In the genomic region with DNA sequence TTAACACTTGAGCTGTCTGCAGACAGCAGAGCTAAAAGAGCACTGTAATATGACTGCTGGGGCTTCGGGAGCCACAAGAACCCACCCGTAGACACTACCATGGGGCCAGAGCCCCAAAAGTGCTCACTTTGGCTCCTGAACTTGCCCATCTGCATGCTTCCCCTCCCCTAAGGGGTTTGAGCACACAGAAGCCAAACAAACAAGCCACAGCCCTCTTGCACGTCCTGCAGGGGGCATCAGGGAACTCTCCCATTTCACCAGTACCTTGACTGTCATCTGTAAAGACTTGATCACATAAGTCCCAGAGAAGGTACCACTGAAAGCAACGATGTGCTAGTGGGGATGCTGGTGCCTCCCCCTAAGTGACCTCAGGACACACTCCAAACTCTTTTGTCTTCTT, we compare ENCODE assay signal across 9 cellular contexts.
A peak's percentile ranks its signal among the peaks of the same experiment; 100 is the strongest.
DNase-seq lines count a peak whose midpoint lies in the region; ATAC-seq and TF ChIP-seq lines count a peak whose summit lies in the region.
"Had no signal": no experiment of that assay in that cellular context is flagged by ENCODE, and none has a peak within 500 bp of the region (broad histone marks: within the 10 kb centered on the region; RNA-seq: fewer than 3 reads in every experiment).

No MANE protein-coding gene starts in this region.

- TF ChIP-seq CTCF in brain microvascular endothelial cell (IDR thresholded peaks at IDR 0.05; ENCODE audit: low read depth, low read length, missing control alignments) = peak; percentile 76

- no peak overlapping the region for H2BK120ac ChIP-seq in neuronal stem cell (ENCODE audit: low read depth, low read length)

- no peak overlapping the region for H4K91ac ChIP-seq in neuronal stem cell (ENCODE audit: low read depth, low read length, poor library complexity)

- no peak overlapping the region for H3K9ac ChIP-seq in neuronal stem cell (ENCODE audit: low read depth, low read length, poor library complexity)

- H3K23ac ChIP-seq in neuronal stem cell (ENCODE audit: low read depth, low read length, poor library complexity) = no peak overlapping the region

- H3K9me3 ChIP-seq in neuronal stem cell (replicated peaks in 1 of 2; ENCODE audit: control insufficient read depth in 2 of 2, insufficient read depth in 1 of 2, low read depth in 1 of 2, low read length in 2 of 2) = peaks cover 0 to 2% of the 10 kb centered on the region in 2 donors

- H3K79me1 ChIP-seq in neuronal stem cell (ENCODE audit: low read depth, low read length) = no peaks in the 10 kb centered on the region

- ATAC-seq in GM19467 (IDR thresholded peaks at IDR 0.05; ENCODE audit: unreplicated experiment) (no peak), HG02870 (IDR thresholded peaks at IDR 0.05; ENCODE audit: unreplicated experiment) (no peak)

- H3K36me3 ChIP-seq in brain microvascular endothelial cell (replicated peaks) (no peaks in the 10 kb centered on the region), neuronal stem cell (replicated peaks in 1 of 2; ENCODE audit: control insufficient read depth in 2 of 2, insufficient read depth in 2 of 2, low read length in 2 of 2) (no peaks in the 10 kb centered on the region)

- no peak overlapping the region for H4K8ac ChIP-seq in neuronal stem cell (ENCODE audit: low read depth, low read length)

- DNase-seq in NCI-H2029 (lab: John Stamatoyannopoulos, UW) = peak; percentile 7
- no peak for DNase-seq in NCI-H2029 treated with DMSO at 0.1 percent for 48 hours (lab: John Stamatoyannopoulos, UW)
- DNase-seq in Kasumi-1 (lab: John Stamatoyannopoulos, UW) = peak; percentile 52 to 58
- no peak for DNase-seq in brain microvascular endothelial cell
- DNase-seq in neuronal stem cell (ENCODE audit: low spot score) = no peak
- DNase-seq in GM19240 (ENCODE audit: insufficient read length, low spot score) = no peak
- DNase-seq: activated B cell treated with CpG ODN at 0.5 μM for 24 hours had no signal

- in situ Hi-C loops in brain microvascular endothelial cell (cut with HindIII; ENCODE audit: low pct_ligation_motif_present, low sequenced_read_pairs) = no loop called here

- no peak overlapping the region for H3K4me2 ChIP-seq in neuronal stem cell (ENCODE audit: insufficient read depth, low read length, poor library complexity, severe bottlenecking)

- H3K18ac ChIP-seq in neuronal stem cell (ENCODE audit: low read length) = peak overlapping the region; percentile 21

- H3K27ac ChIP-seq in brain microvascular endothelial cell (no peak overlapping the region), neuronal stem cell (replicated peaks; ENCODE audit: low read length) (no peak overlapping the region)

- no peak overlapping the region for H2BK15ac ChIP-seq in neuronal stem cell (ENCODE audit: low read length)

- H3K4ac ChIP-seq in neuronal stem cell (ENCODE audit: low read length) = no peak overlapping the region

- peaks cover 0 to 5% of the 10 kb centered on the region in 2 donors for H3K4me1 ChIP-seq in neuronal stem cell (ENCODE audit: control insufficient read depth in 2 of 2, insufficient read depth in 1 of 2, low read depth in 1 of 2, low read length in 2 of 2)

- no CpG with 5 or more reads among the region's 4 CpGs for WGBS in neuronal stem cell (ENCODE audit: extremely low coverage in 2 of 2, insufficient read length in 2 of 2, insufficient replicate concordance in 1 of 2), 2 donors

- H2AK5ac ChIP-seq in neuronal stem cell (ENCODE audit: low read depth, low read length) = no peak overlapping the region

- no peak overlapping the region for H2BK12ac ChIP-seq in neuronal stem cell (ENCODE audit: low read length)

- no peak overlapping the region for H2AFZ ChIP-seq in neuronal stem cell (ENCODE audit: low read length)

- H2BK5ac ChIP-seq in neuronal stem cell (ENCODE audit: low read length) = no peak overlapping the region

- H3K4me3 ChIP-seq in brain microvascular endothelial cell (ENCODE audit: low read depth, low read length) = no peak overlapping the region
- H3K4me3 ChIP-seq in neuronal stem cell (ENCODE audit: low read length in 2 of 2) = no peak overlapping the region

- H3K27me3 ChIP-seq in brain microvascular endothelial cell (replicated peaks) = no peaks in the 10 kb centered on the region
- no peaks in the 10 kb centered on the region for H3K27me3 ChIP-seq in neuronal stem cell (ENCODE audit: control insufficient read depth in 3 of 3, insufficient read depth in 3 of 3, low read depth in 1 of 3, low read length in 3 of 3)

- H3K14ac ChIP-seq in neuronal stem cell (ENCODE audit: low read length) = no peak overlapping the region

Comparison
In these comparisons a context has a peak if more than half of its experiments do, and no peak if none do; other contexts are left out.
1. DNase-seq: peak in NCI-H2029 (single experiment) and Kasumi-1 (2 of 2); none in NCI-H2029 treated with DMSO at 0.1 percent for 48 hours (single experiment), brain microvascular endothelial cell (single experiment), neuronal stem cell (single experiment) and GM19240 (single experiment).